Comparison of ENCODE assay signal across 23 cellular contexts in the genomic region with DNA sequence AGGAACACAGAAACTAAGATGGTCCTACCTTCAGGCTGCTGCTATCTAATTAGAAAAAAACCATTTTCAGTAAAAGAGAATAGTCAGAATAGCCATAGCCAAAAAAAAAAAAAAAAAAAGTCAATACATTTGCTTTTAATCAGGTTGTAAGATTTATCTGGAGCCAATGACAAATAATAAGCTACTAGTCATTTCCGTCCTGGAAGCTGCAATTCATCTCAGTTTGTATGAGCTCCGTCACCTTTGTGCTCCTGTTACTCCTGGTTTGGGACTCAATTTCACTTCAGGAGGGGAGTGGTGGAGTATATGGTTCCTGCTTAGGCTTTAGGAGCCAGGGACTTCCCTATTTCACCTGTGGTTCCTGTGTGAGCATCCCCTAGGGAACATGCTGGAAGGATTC.
A peak's percentile ranks its signal among the peaks of the same experiment; 100 is the strongest.
DNase-seq lines count a peak whose midpoint lies in the region; ATAC-seq and TF ChIP-seq lines count a peak whose summit lies in the region.
"Had no signal": no experiment of that assay in that cellular context is flagged by ENCODE, and none has a peak within 500 bp of the region (broad histone marks: within the 10 kb centered on the region; RNA-seq: fewer than 3 reads in every experiment).

No MANE protein-coding gene starts in this region.

- H3K4me1 Mint-ChIP-seq in brain, result peaks cover 27% of the 10 kb centered on the region
- no peaks in the 10 kb centered on the region for H3K4me1 Mint-ChIP-seq in activated naive CD8-positive, alpha-beta T cell treated with anti-CD3 and anti-CD28 coated beads, Interleukin-2, amount 50 U/mL, for 24 hours

- peaks cover 3% of the 10 kb centered on the region for H3K27me3 Mint-ChIP-seq in brain
- no peaks in the 10 kb centered on the region for H3K27me3 Mint-ChIP-seq in activated naive CD8-positive, alpha-beta T cell treated with anti-CD3 and anti-CD28 coated beads, Interleukin-2, amount 50 U/mL, for 24 hours

- peaks cover 2% of the 10 kb centered on the region for H3K36me3 Mint-ChIP-seq in brain
- no peaks in the 10 kb centered on the region for H3K36me3 Mint-ChIP-seq in activated naive CD8-positive, alpha-beta T cell treated with anti-CD3 and anti-CD28 coated beads, Interleukin-2, amount 50 U/mL, for 24 hours (ENCODE audit: low read depth)
- H3K36me3 Mint-ChIP-seq: CD8-positive, alpha-beta T cell had no signal

- ATAC-seq in Right ventricle myocardium inferior, result no peak
- no peak for ATAC-seq in activated naive CD8-positive, alpha-beta T cell treated with anti-CD3 and anti-CD28 coated beads, Interleukin-2, amount 50 U/mL, for 24 hours
- ATAC-seq: CD8-positive, alpha-beta T cell; SK-N-SH treated with all-trans-retinoic acid at 6 μM for 48 hours had no signal

- intact Hi-C loops in tibial artery (cut with DNase I; ENCODE audit: low total_unique reads), result no loop called here
- intact Hi-C loops in Right ventricle myocardium inferior (cut with DNase I), result no loop called here

- H3K27ac ChIP-seq in tibial artery, result peak overlapping the region; percentile 21 to 23
- H3K27ac ChIP-seq: 22Rv1, RWPE1 had no signal

- peaks cover 0 to 12% (median 5%) of the 10 kb centered on the region in 4 donors for H3K4me1 ChIP-seq in tibial artery

- H3K9me3 ChIP-seq in tibial artery, result no peaks in the 10 kb centered on the region

- H3K4me3 ChIP-seq in fibroblast of the aortic adventitia (ENCODE audit: low read depth, low read length) (no peak overlapping the region), tibial artery (no peak overlapping the region)

- H3K27ac Mint-ChIP-seq in brain, result peak overlapping the region in 3 of 5 experiments; percentile 15 to 94 (median 93)
- H3K27ac Mint-ChIP-seq in activated naive CD8-positive, alpha-beta T cell treated with anti-CD3 and anti-CD28 coated beads, Interleukin-2, amount 50 U/mL, for 24 hours, result no peak overlapping the region
- H3K27ac Mint-ChIP-seq: CD8-positive, alpha-beta T cell had no signal

- TF ChIP-seq CTCF in brain (conservative IDR thresholded peaks at IDR 0.05) (no peak), fibroblast of the aortic adventitia (IDR thresholded peaks at IDR 0.05; ENCODE audit: insufficient read depth, low read length) (no peak), tibial artery (IDR thresholded peaks at IDR 0.05) (no peak)

- no peak overlapping the region for H3K4me3 Mint-ChIP-seq in brain
- H3K4me3 Mint-ChIP-seq in activated naive CD8-positive, alpha-beta T cell treated with anti-CD3 and anti-CD28 coated beads, Interleukin-2, amount 50 U/mL, for 24 hours, result no peak overlapping the region
- H3K4me3 Mint-ChIP-seq: CD8-positive, alpha-beta T cell had no signal

- peak; percentile 86 for DNase-seq in NCI-H446 treated with DMSO at 0.1 percent for 48 hours (lab: John Stamatoyannopoulos, UW)
- no peak for DNase-seq in NCI-H446 (lab: John Stamatoyannopoulos, UW)
- peak; percentile 82 for DNase-seq in fibroblast of the aortic adventitia (ENCODE audit: low read depth)
- DNase-seq in tibial artery, result no peak
- DNase-seq in mesenteric fat pad (ENCODE audit: low spot score), result no peak
- no peak for DNase-seq in Right ventricle myocardium inferior (ENCODE audit: missing footprints)
- no peak for DNase-seq in activated naive CD8-positive, alpha-beta T cell treated with anti-CD3 and anti-CD28 coated beads, Interleukin-2, amount 50 U/mL, for 24 hours
- DNase-seq: AML-193; CD8-positive, alpha-beta T cell; DMS153; KBM-7; MM.1S; NCI-H1048; NCI-H1417 treated with DMSO at 0.1 percent for 48 hours; NCI-H187 treated with DMSO at 0.1 percent for 48 hours; NCI-H510A treated with DMSO at 0.1 percent for 48 hours; NCI-H774; NK-92 treated with Interleukin-12 subunit alpha and Interleukin-12 subunit beta, amount 100 ng/mL, for 24 hours; SIG-M5 had no signal

- no peaks in the 10 kb centered on the region for H3K36me3 ChIP-seq in tibial artery

- H3K9me3 Mint-ChIP-seq in brain, result peaks cover 0 to under 1% (median 0%) of the 10 kb centered on the region in 5 experiments
- peaks cover 1% of the 10 kb centered on the region for H3K9me3 Mint-ChIP-seq in activated naive CD8-positive, alpha-beta T cell treated with anti-CD3 and anti-CD28 coated beads, Interleukin-2, amount 50 U/mL, for 24 hours

- no peaks in the 10 kb centered on the region for H3K27me3 ChIP-seq in tibial artery

Comparison
In these comparisons a context has a peak if more than half of its experiments do, and no peak if none do; other contexts are left out.
1. DNase-seq: peak in NCI-H446 treated with DMSO at 0.1 percent for 48 hours (single experiment) and fibroblast of the aortic adventitia (single experiment); none in NCI-H446 (0 of 2), tibial artery (0 of 2), mesenteric fat pad (single experiment), Right ventricle myocardium inferior (single experiment) and activated naive CD8-positive, alpha-beta T cell treated with anti-CD3 and anti-CD28 coated beads, Interleukin-2, amount 50 U/mL, for 24 hours (single experiment).